ENCODE assay signal across 1 cellular context in genomic region chr3:42502429-42503250, GRCh38.
TF ChIP-seq lines count a peak whose summit lies in the region.

VIPR1 (plus strand) TSS chr3:42502643; CDS start chr3:42502736, 93 bp downstream.

TF ChIP-seq in HepG2, 621 proteins besides CTCF, POLR2A, EP300 and RAD21 (continued from another document and continues in another):
- TF ChIP-seq, protein P1, sequence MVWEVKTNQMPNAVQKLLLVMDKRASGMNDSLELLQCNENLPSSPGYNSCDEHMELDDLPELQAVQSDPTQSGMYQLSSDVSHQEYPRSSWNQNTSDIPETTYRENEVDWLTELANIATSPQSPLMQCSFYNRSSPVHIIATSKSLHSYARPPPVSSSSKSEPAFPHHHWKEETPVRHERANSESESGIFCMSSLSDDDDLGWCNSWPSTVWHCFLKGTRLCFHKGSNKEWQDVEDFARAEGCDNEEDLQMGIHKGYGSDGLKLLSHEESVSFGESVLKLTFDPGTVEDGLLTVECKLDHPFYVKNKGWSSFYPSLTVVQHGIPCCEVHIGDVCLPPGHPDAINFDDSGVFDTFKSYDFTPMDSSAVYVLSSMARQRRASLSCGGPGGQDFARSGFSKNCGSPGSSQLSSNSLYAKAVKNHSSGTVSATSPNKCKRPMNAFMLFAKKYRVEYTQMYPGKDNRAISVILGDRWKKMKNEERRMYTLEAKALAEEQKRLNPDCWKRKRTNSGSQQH (CRISPR knock-in tag; IDR thresholded peaks at IDR 0.05; ENCODE audit: low read depth) = no peak
- TF ChIP-seq, protein P2, sequence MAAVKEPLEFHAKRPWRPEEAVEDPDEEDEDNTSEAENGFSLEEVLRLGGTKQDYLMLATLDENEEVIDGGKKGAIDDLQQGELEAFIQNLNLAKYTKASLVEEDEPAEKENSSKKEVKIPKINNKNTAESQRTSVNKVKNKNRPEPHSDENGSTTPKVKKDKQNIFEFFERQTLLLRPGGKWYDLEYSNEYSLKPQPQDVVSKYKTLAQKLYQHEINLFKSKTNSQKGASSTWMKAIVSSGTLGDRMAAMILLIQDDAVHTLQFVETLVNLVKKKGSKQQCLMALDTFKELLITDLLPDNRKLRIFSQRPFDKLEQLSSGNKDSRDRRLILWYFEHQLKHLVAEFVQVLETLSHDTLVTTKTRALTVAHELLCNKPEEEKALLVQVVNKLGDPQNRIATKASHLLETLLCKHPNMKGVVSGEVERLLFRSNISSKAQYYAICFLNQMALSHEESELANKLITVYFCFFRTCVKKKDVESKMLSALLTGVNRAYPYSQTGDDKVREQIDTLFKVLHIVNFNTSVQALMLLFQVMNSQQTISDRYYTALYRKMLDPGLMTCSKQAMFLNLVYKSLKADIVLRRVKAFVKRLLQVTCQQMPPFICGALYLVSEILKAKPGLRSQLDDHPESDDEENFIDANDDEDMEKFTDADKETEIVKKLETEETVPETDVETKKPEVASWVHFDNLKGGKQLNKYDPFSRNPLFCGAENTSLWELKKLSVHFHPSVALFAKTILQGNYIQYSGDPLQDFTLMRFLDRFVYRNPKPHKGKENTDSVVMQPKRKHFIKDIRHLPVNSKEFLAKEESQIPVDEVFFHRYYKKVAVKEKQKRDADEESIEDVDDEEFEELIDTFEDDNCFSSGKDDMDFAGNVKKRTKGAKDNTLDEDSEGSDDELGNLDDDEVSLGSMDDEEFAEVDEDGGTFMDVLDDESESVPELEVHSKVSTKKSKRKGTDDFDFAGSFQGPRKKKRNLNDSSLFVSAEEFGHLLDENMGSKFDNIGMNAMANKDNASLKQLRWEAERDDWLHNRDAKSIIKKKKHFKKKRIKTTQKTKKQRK (IDR thresholded peaks at IDR 0.05; ENCODE audit: low read length) = no peak
- TF ChIP-seq ZNF761 (CRISPR knock-in tag; conservative IDR thresholded peaks at IDR 0.05) (no peak), ZNF569 (CRISPR knock-in tag; IDR thresholded peaks at IDR 0.05; ENCODE audit: borderline replicate concordance) (no peak), ZNF562 (CRISPR knock-in tag; IDR thresholded peaks at IDR 0.05; ENCODE audit: borderline replicate concordance) (no peak), ZNF737 (CRISPR knock-in tag; IDR thresholded peaks at IDR 0.05; ENCODE audit: borderline replicate concordance) (no peak), ZNF749 (CRISPR knock-in tag; IDR thresholded peaks at IDR 0.05; ENCODE audit: borderline replicate concordance) (no peak), ZKSCAN5 (CRISPR knock-in tag; IDR thresholded peaks at IDR 0.05) (no peak), NKX3-1 (CRISPR knock-in tag; IDR thresholded peaks at IDR 0.05) (no peak), SRSF4 (IDR thresholded peaks at IDR 0.05; ENCODE audit: low read depth, low read length, poor library complexity, severe bottlenecking) (no peak), MEIS2 (CRISPR knock-in tag; IDR thresholded peaks at IDR 0.05) (no peak), IRF2 (CRISPR knock-in tag; IDR thresholded peaks at IDR 0.05) (no peak), NFYB (CRISPR knock-in tag; IDR thresholded peaks at IDR 0.05) (peak; percentile 87), ZNF180 (CRISPR knock-in tag; IDR thresholded peaks at IDR 0.05; ENCODE audit: borderline replicate concordance, low read depth) (no peak), ZMAT3 (CRISPR knock-in tag; conservative IDR thresholded peaks at IDR 0.05) (no peak), ZNF451 (CRISPR knock-in tag; IDR thresholded peaks at IDR 0.05) (no peak), SOX5 (CRISPR knock-in tag; IDR thresholded peaks at IDR 0.05; ENCODE audit: borderline replicate concordance) (no peak), BRCA1 (CRISPR knock-in tag; IDR thresholded peaks at IDR 0.05) (no peak), SP4 (CRISPR knock-in tag; IDR thresholded peaks at IDR 0.05) (peak; percentile 68), ZNF768 (CRISPR knock-in tag; IDR thresholded peaks at IDR 0.05) (no peak), GZF1 (CRISPR knock-in tag; IDR thresholded peaks at IDR 0.05) (no peak), KLF11 (CRISPR knock-in tag; IDR thresholded peaks at IDR 0.05) (peak; percentile 84; the same call in 1 of the 2 replicates), ARNT2 (CRISPR knock-in tag; IDR thresholded peaks at IDR 0.05; ENCODE audit: low read depth) (0 out of 2 replicates have a peak, but pooled peaks have one; percentile 32), ATF7-NPFF (CRISPR knock-in tag; IDR thresholded peaks at IDR 0.05; ENCODE audit: low read depth) (0 out of 2 replicates have a peak, but pooled peaks have one; percentile 51), ZNF264 (CRISPR knock-in tag; IDR thresholded peaks at IDR 0.05) (no peak), XRCC5 (optimal IDR thresholded peaks at IDR 0.05; ENCODE audit: low read length) (no peak), ATAD3A (CRISPR knock-in tag; IDR thresholded peaks at IDR 0.05) (no peak), PHB2 (IDR thresholded peaks at IDR 0.05; ENCODE audit: partially characterized antibody) (no peak), ZBTB33 (CRISPR knock-in tag; IDR thresholded peaks at IDR 0.05) (no peak), GPN1 (CRISPR knock-in tag; IDR thresholded peaks at IDR 0.05; ENCODE audit: borderline replicate concordance) (no peak), PAX8 (CRISPR knock-in tag; IDR thresholded peaks at IDR 0.05; ENCODE audit: borderline replicate concordance) (no peak), CBX5 (CRISPR knock-in tag; IDR thresholded peaks at IDR 0.05; ENCODE audit: borderline replicate concordance) (no peak), CREB3 (CRISPR knock-in tag; IDR thresholded peaks at IDR 0.05) (no peak), KDM1A (CRISPR knock-in tag; IDR thresholded peaks at IDR 0.05) (no peak), ARNT (IDR thresholded peaks at IDR 0.05) (no peak), SOX6 (IDR thresholded peaks at IDR 0.05) (no peak), SOX6 (CRISPR knock-in tag; IDR thresholded peaks at IDR 0.05) (no peak), MYPOP (CRISPR knock-in tag; IDR thresholded peaks at IDR 0.05) (peak; percentile 67; the same call in 1 of the 2 replicates), MLX (CRISPR knock-in tag; IDR thresholded peaks at IDR 0.05) (no peak)
- TF ChIP-seq, protein P3, sequence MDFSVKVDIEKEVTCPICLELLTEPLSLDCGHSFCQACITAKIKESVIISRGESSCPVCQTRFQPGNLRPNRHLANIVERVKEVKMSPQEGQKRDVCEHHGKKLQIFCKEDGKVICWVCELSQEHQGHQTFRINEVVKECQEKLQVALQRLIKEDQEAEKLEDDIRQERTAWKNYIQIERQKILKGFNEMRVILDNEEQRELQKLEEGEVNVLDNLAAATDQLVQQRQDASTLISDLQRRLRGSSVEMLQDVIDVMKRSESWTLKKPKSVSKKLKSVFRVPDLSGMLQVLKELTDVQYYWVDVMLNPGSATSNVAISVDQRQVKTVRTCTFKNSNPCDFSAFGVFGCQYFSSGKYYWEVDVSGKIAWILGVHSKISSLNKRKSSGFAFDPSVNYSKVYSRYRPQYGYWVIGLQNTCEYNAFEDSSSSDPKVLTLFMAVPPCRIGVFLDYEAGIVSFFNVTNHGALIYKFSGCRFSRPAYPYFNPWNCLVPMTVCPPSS (IDR thresholded peaks at IDR 0.05) = no peak
- TF ChIP-seq, protein P4, sequence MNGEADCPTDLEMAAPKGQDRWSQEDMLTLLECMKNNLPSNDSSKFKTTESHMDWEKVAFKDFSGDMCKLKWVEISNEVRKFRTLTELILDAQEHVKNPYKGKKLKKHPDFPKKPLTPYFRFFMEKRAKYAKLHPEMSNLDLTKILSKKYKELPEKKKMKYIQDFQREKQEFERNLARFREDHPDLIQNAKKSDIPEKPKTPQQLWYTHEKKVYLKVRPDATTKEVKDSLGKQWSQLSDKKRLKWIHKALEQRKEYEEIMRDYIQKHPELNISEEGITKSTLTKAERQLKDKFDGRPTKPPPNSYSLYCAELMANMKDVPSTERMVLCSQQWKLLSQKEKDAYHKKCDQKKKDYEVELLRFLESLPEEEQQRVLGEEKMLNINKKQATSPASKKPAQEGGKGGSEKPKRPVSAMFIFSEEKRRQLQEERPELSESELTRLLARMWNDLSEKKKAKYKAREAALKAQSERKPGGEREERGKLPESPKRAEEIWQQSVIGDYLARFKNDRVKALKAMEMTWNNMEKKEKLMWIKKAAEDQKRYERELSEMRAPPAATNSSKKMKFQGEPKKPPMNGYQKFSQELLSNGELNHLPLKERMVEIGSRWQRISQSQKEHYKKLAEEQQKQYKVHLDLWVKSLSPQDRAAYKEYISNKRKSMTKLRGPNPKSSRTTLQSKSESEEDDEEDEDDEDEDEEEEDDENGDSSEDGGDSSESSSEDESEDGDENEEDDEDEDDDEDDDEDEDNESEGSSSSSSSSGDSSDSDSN (CRISPR knock-in tag; IDR thresholded peaks at IDR 0.05) = no peak
- TF ChIP-seq, protein P5, sequence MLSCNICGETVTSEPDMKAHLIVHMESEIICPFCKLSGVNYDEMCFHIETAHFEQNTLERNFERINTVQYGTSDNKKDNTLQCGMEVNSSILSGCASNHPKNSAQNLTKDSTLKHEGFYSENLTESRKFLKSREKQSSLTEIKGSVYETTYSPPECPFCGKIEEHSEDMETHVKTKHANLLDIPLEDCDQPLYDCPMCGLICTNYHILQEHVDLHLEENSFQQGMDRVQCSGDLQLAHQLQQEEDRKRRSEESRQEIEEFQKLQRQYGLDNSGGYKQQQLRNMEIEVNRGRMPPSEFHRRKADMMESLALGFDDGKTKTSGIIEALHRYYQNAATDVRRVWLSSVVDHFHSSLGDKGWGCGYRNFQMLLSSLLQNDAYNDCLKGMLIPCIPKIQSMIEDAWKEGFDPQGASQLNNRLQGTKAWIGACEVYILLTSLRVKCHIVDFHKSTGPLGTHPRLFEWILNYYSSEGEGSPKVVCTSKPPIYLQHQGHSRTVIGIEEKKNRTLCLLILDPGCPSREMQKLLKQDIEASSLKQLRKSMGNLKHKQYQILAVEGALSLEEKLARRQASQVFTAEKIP (CRISPR knock-in tag; IDR thresholded peaks at IDR 0.05; ENCODE audit: borderline replicate concordance) = no peak
- TF ChIP-seq, protein P6, sequence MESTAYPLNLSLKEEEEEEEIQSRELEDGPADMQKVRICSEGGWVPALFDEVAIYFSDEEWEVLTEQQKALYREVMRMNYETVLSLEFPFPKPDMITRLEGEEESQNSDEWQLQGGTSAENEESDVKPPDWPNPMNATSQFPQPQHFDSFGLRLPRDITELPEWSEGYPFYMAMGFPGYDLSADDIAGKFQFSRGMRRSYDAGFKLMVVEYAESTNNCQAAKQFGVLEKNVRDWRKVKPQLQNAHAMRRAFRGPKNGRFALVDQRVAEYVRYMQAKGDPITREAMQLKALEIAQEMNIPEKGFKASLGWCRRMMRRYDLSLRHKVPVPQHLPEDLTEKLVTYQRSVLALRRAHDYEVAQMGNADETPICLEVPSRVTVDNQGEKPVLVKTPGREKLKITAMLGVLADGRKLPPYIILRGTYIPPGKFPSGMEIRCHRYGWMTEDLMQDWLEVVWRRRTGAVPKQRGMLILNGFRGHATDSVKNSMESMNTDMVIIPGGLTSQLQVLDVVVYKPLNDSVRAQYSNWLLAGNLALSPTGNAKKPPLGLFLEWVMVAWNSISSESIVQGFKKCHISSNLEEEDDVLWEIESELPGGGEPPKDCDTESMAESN (CRISPR knock-in tag; conservative IDR thresholded peaks at IDR 0.05) = 0 out of 2 replicates have a peak, but pooled peaks have one; percentile 14
